Comparison of ENCODE assay signal across 8 cellular contexts in genomic region chr14:50232276-50232642, GRCh38. TPM values are rescaled to one million over a fixed set of nuclear protein-coding genes. Genes with fewer than 3 reads are reported as not detected.
DNase-seq lines count a peak whose midpoint lies in the region; ATAC-seq and TF ChIP-seq lines count a peak whose summit lies in the region.

No MANE protein-coding gene starts in this region.

- peak overlapping the region; percentile 75 for H3K4me3 Mint-ChIP-seq in activated naive CD4-positive, alpha-beta T cell treated with anti-CD3 and anti-CD28 coated beads for 36 hours
- H3K4me3 Mint-ChIP-seq in MCF 10A (ENCODE audit: unreplicated experiment): peak overlapping the region; percentile 84

- H3K36me3 ChIP-seq in lower lobe of right lung (no peaks in the 10 kb centered on the region), urinary bladder (ENCODE audit: insufficient read depth) (no peaks in the 10 kb centered on the region)

- H3K4me1 ChIP-seq in lower lobe of right lung: peaks cover 31% of the 10 kb centered on the region
- no peaks in the 10 kb centered on the region for H3K4me1 ChIP-seq in urinary bladder (ENCODE audit: insufficient read depth)

- ATAC-seq in lower lobe of right lung: peak; percentile 1 to 2
- no peak for ATAC-seq in GM18907 (IDR thresholded peaks at IDR 0.05; ENCODE audit: unreplicated experiment)
- ATAC-seq in GM19467 (IDR thresholded peaks at IDR 0.05; ENCODE audit: unreplicated experiment): no peak
- ATAC-seq in GM21576 (IDR thresholded peaks at IDR 0.05; ENCODE audit: unreplicated experiment): no peak

- DNase-seq in activated naive CD4-positive, alpha-beta T cell treated with anti-CD3 and anti-CD28 coated beads for 36 hours: no peak
- no peak for DNase-seq in activated naive CD4-positive, alpha-beta T cell treated with Interleukin-2 at 50 U/mL for 16 hours
- DNase-seq in MCF 10A (ENCODE audit: unreplicated experiment): no peak
- DNase-seq in lower lobe of right lung: no peak

- peak overlapping the region; percentile 77 for H3K27ac Mint-ChIP-seq in activated naive CD4-positive, alpha-beta T cell treated with anti-CD3 and anti-CD28 coated beads for 36 hours
- peak overlapping the region; percentile 73 for H3K27ac Mint-ChIP-seq in MCF 10A (ENCODE audit: low read depth, unreplicated experiment)

- TF ChIP-seq CTCF in MCF 10A (IDR thresholded peaks at IDR 0.05; ENCODE audit: unreplicated experiment): no peak
- TF ChIP-seq CTCF in lower lobe of right lung (IDR thresholded peaks at IDR 0.05): no peak

- intact Hi-C loops in activated naive CD4-positive, alpha-beta T cell treated with anti-CD3 and anti-CD28 coated beads for 36 hours (cut with micrococcal nuclease): loop anchor here (5.0 to 10.0 kb wide), 4 partner anchors 555 to 1420 kb away; partner anchors contain the start of gene FRMD6
- intact Hi-C loops in MCF 10A (cut with micrococcal nuclease) (loop anchor here (5.0 kb wide), 1 partner anchor 370 kb away; no protein-coding TSS in a partner anchor), lower lobe of right lung (cut with DNase I) (no loop called here)

- peaks cover 30% of the 10 kb centered on the region for H3K4me1 Mint-ChIP-seq in activated naive CD4-positive, alpha-beta T cell treated with anti-CD3 and anti-CD28 coated beads for 36 hours (ENCODE audit: low read depth)
- H3K4me1 Mint-ChIP-seq in MCF 10A (ENCODE audit: insufficient read depth, unreplicated experiment): peaks cover 7% of the 10 kb centered on the region

- H3K27me3 Mint-ChIP-seq in activated naive CD4-positive, alpha-beta T cell treated with anti-CD3 and anti-CD28 coated beads for 36 hours (ENCODE audit: low read depth): no peaks in the 10 kb centered on the region
- H3K27me3 Mint-ChIP-seq in MCF 10A (ENCODE audit: insufficient read depth, unreplicated experiment): no peaks in the 10 kb centered on the region

- H3K27ac ChIP-seq in lower lobe of right lung (peak overlapping the region; percentile 97), urinary bladder (ENCODE audit: low read depth) (peak overlapping the region; percentile 94)

- H3K9me3 Mint-ChIP-seq in activated naive CD4-positive, alpha-beta T cell treated with anti-CD3 and anti-CD28 coated beads for 36 hours: peaks cover 6% of the 10 kb centered on the region
- no peaks in the 10 kb centered on the region for H3K9me3 Mint-ChIP-seq in MCF 10A (ENCODE audit: unreplicated experiment)

- H3K36me3 Mint-ChIP-seq in activated naive CD4-positive, alpha-beta T cell treated with anti-CD3 and anti-CD28 coated beads for 36 hours (ENCODE audit: low read depth): peaks cover 5% of the 10 kb centered on the region
- H3K36me3 Mint-ChIP-seq in MCF 10A (ENCODE audit: insufficient read depth, unreplicated experiment): peaks cover 5% of the 10 kb centered on the region

- no peaks in the 10 kb centered on the region for H3K27me3 ChIP-seq in lower lobe of right lung (ENCODE audit: low read depth)

- H3K4me3 ChIP-seq in lower lobe of right lung: peak overlapping the region; percentile 79
- peak overlapping the region; percentile 89 for H3K4me3 ChIP-seq in urinary bladder (ENCODE audit: low read depth, low read length)

- POLR2A ChIA-PET in MCF 10A (lab: Yijun Ruan, JAX): interaction anchor here (0.6 to 2.3 kb wide), 7 partner anchors 13 to 320 kb away, joined by 3 to 19 read pairs (median 3); partner anchors contain the start of genes DMAC2L and L2HGDH

- CTCF ChIA-PET in activated naive CD4-positive, alpha-beta T cell treated with anti-CD3 and anti-CD28 coated beads for 36 hours (lab: Charles Lee): interaction anchor here (0.8 kb wide), 1 partner anchor 76 kb away, joined by 5 read pairs; no protein-coding TSS in a partner anchor
- CTCF ChIA-PET in MCF 10A (lab: Yijun Ruan, JAX): interaction anchor here (0.6 kb wide), 1 partner anchor 14 kb away, joined by 3 read pairs; no protein-coding TSS in a partner anchor

- no TSS peak for BruUV-seq in MCF 10A (replicated peaks; lab: Mats Ljungman, UMichigan)

- 34% methylated on average over 13 of the region's 13 CpGs for WGBS in urinary bladder

- H3K9me3 ChIP-seq in lower lobe of right lung: no peaks in the 10 kb centered on the region

RNA-seq across cellular contexts. Expression of gene SOS2, which starts 0.9 kb away (rescaled TPM):
- 10 to 100 TPM; 20.3 to 22.1 TPM for total RNA-seq in activated naive CD4-positive, alpha-beta T cell treated with anti-CD3 and anti-CD28 coated beads for 36 hours
- total RNA-seq in MCF 10A (2022) (19.0 and 21.5 TPM in 2 replicates), lower lobe of right lung (38.8 TPM), urinary bladder (87.9 TPM)
- polyA plus RNA-seq in urinary bladder: 17.5 TPM

Comparison
In these comparisons a context has a peak if more than half of its experiments do, and no peak if none do; other contexts are left out.
1. ATAC-seq: peak in lower lobe of right lung (2 of 2); none in GM18907 (single experiment), GM19467 (single experiment) and GM21576 (single experiment).